ENCODE assay signal across 8 cellular contexts in the genomic region with DNA sequence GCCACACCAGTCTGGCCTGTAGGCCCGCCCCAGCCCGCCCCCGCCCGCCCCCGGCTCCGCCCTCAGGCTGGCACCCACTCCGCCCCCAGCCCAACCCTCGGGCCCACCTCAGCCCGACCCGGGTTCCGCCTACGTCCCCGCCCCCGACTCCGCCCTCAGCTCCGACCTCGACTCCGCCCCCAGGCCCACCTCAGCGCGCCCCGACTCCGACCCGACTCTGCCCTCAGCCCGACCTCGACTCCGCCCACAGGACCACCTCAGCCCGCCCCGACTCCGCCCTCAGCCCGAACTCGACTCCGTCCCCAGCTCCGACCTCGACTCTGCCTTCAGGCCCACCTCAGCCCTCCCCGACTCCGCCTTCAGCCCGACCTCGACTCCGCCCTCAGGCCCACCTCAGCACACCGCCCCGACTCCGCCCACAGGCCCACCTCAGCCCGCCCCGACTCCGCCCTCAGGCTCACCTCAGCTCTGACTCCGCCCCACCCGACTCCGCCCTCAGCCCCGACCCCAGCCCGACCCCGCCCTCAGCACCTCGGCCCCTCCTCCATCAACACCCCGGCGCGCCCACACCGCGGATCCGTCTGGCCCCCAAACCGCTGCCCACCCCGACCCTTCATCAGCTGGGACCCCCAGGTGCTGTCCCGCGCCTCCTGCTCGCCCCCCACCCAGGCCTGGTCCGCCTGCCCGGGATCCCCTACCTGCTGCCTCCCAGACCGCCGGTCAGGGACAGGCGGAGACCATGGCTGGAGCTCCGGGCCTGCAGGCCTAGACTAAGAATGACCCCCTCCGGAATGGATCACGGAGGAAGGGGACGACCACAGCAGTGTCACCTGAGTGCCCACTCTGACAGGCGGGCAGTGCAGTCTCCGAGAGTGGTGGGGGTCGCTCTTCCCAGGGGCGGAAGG. TPM values are rescaled to one million over a fixed set of nuclear protein-coding genes. Genes with fewer than 3 reads are reported as not detected.
DNase-seq lines count a peak whose midpoint lies in the region; ATAC-seq and TF ChIP-seq lines count a peak whose summit lies in the region.

A gene (minus strand): TSS at position 13 of the 905 bp plus-strand sequence. CDS start 315 bp downstream, outside the sequence.

- intact Hi-C loops in sigmoid colon (cut with DNase I) = loop anchor here (5.0 kb wide), 1 partner anchor 125 kb away; a partner anchor contains a TSS

- no peaks in the 10 kb centered on the region for H3K27me3 ChIP-seq in sigmoid colon

- peak within 1 kb of the TSS; percentile 67 to 93 (median 72) for H3K4me3 ChIP-seq in sigmoid colon

- peak within 1 kb of the TSS; percentile 65 for H3K27ac ChIP-seq in VCaP
- H3K27ac ChIP-seq in sigmoid colon = peak within 1 kb of the TSS; percentile 87 to 94 (median 94)

- peaks cover 0 to under 1% (median 0%) of the 10 kb centered on the region in 4 donors for H3K36me3 ChIP-seq in sigmoid colon

- ATAC-seq in HG02623 (IDR thresholded peaks at IDR 0.05; ENCODE audit: unreplicated experiment) = peak; percentile 43

- no peak for TF ChIP-seq POLR2A in sigmoid colon (IDR thresholded peaks at IDR 0.05)

- no peaks in the 10 kb centered on the region for H3K9me3 ChIP-seq in sigmoid colon

- DNase-seq in GM03348 (ENCODE audit: low spot score) (peak; percentile 97), NCI-H146 treated with DMSO at 0.1 percent for 48 hours (lab: John Stamatoyannopoulos, UW; ENCODE audit: unreplicated experiment) (peak; percentile 92), brain pericyte (ENCODE audit: low read depth, low spot score) (peak; percentile 56), iPS DF 4.7 (ENCODE audit: extremely low read depth, low spot score) (peak; percentile 80), sigmoid colon (peak; percentile 93), DMS79 (lab: John Stamatoyannopoulos, UW) (no peak)

- 18 to 21% methylated on average over 76 of the region's 76 CpGs for WGBS in sigmoid colon, 2 donors

- peaks cover 0 to 31% (median 27%) of the 10 kb centered on the region in 4 donors for H3K4me1 ChIP-seq in sigmoid colon

- no peak for TF ChIP-seq EP300 in sigmoid colon (IDR thresholded peaks at IDR 0.05)

- TF ChIP-seq CTCF in VCaP (conservative IDR thresholded peaks at IDR 0.05) (no peak), sigmoid colon (IDR thresholded peaks at IDR 0.05) (no peak)

RNA-seq across cellular contexts. Expression of the gene that starts here (rescaled TPM):
- 1 to 10 TPM; 2.8 to 5.8 (median 4.0) TPM for total RNA-seq in sigmoid colon
- 10 to 100 TPM in 2 of 3 donors, 1 to 10 TPM in 1; 9.6 to 31.3 (median 10.9) TPM for polyA plus RNA-seq in sigmoid colon
